In genomic region chr4:141719585-141719984, GRCh38 we compare ENCODE assay signal across 10 cellular contexts.
"Had no signal": no experiment of that assay in that cellular context is flagged by ENCODE, and none has a peak within 500 bp of the region (broad histone marks: within the 10 kb centered on the region; RNA-seq: fewer than 3 reads in every experiment).

No MANE protein-coding gene starts in this region.

- H3K36me3 ChIP-seq: HAP-1 had no signal

- FAIRE-seq: HTR-8/SVneo had no signal

- H3K4me3 ChIP-seq: GM23248, HAP-1 had no signal

- H3K27ac ChIP-seq: GM23248, KMS-11 had no signal

- H2AFZ ChIP-seq: GM23248 had no signal

- H3K4me1 ChIP-seq: HAP-1 had no signal

- H3K4me2 ChIP-seq: KMS-11 had no signal

- DNase-seq: GM23248, GOT3, H7, HFFc6, IMR-90, KBM-7 had no signal

- H3K9me3 ChIP-seq: HAP-1 had no signal

- ATAC-seq: HCT116 had no signal

- H3K9ac ChIP-seq: GM23248, KMS-11 had no signal
